Comparison of ENCODE assay signal across 19 cellular contexts in the genomic region with DNA sequence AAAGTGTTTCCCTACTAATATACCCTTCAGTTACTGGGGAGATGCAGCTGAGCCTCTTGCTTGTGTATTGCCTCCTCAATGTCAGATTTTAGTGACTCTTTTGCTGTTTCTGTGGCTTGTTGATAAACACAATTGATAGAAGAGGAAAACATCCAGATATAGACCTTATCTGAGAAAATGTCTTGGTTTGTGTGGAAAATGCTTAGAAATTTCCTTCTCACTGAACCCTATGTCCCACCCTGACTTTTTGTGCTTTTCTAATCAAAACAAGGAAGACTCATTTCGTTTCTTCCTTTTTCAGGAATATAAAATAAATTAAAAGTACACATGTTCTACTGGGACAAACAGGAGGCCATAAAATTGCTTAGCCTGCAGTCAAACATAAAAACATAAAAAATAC.
DNase-seq lines count a peak whose midpoint lies in the region; ATAC-seq and TF ChIP-seq lines count a peak whose summit lies in the region.
"Had no signal": no experiment of that assay in that cellular context is flagged by ENCODE, and none has a peak within 500 bp of the region (broad histone marks: within the 10 kb centered on the region; RNA-seq: fewer than 3 reads in every experiment).

No MANE protein-coding gene starts in this region.

- H3K4me3 ChIP-seq in breast epithelium (no peak overlapping the region), fibroblast of villous mesenchyme (ENCODE audit: low read depth, low read length) (no peak overlapping the region), mesendoderm (ENCODE audit: low read length) (no peak overlapping the region)
- H3K4me3 ChIP-seq: A549, BLaER1 had no signal

- ATAC-seq in GM21526 (IDR thresholded peaks at IDR 0.05; ENCODE audit: low FRiP score, unreplicated experiment) = no peak
- ATAC-seq: A549, HCT116 had no signal

- H2BK5ac ChIP-seq in mesendoderm (ENCODE audit: low read length) = no peak overlapping the region

- H3K18ac ChIP-seq in mesendoderm (ENCODE audit: low read length) = no peak overlapping the region

- intact Hi-C loops in MCF 10A (cut with micrococcal nuclease) = no loop called here
- intact Hi-C loops in breast epithelium (cut with DNase I; ENCODE audit: low total_unique reads) = no loop called here

- TF ChIP-seq POLR2A in breast epithelium (IDR thresholded peaks at IDR 0.05) (no peak), erythroblast (IDR thresholded peaks at IDR 0.05; ENCODE audit: low read length) (no peak)

- no peak overlapping the region for H3K9ac ChIP-seq in mesendoderm (ENCODE audit: low read length)
- H3K9ac ChIP-seq: BLaER1 had no signal

- H3K79me2 ChIP-seq in mesendoderm (ENCODE audit: control insufficient read depth, insufficient read depth, low read length) = no peaks in the 10 kb centered on the region

- peaks cover 30% of the 10 kb centered on the region for H3K4me1 Mint-ChIP-seq in MCF 10A (ENCODE audit: insufficient read depth, unreplicated experiment)

- peak overlapping the region; percentile 96 for H2BK15ac ChIP-seq in mesendoderm (replicated peaks; ENCODE audit: low read depth)

- H3K23ac ChIP-seq in mesendoderm (ENCODE audit: low read length) = no peak overlapping the region

- H3K36me3 Mint-ChIP-seq in MCF 10A (ENCODE audit: insufficient read depth, unreplicated experiment) = peaks cover 6% of the 10 kb centered on the region
- H3K36me3 Mint-ChIP-seq: CD14-positive monocyte; CD4-positive, alpha-beta memory T cell had no signal

- POLR2A ChIA-PET in MCF 10A (lab: Yijun Ruan, JAX) = no interaction called here

- no CpG with 5 or more reads among the region's 1 CpG for WGBS in mesendoderm (ENCODE audit: extremely low coverage, insufficient coverage, low lambda C conversion rate)

- no peaks in the 10 kb centered on the region for H3K27me3 Mint-ChIP-seq in MCF 10A (ENCODE audit: insufficient read depth, unreplicated experiment)

- H4K5ac ChIP-seq in mesendoderm (ENCODE audit: low read length) = no peak overlapping the region

- no peaks in the 10 kb centered on the region for H3K79me1 ChIP-seq in mesendoderm (ENCODE audit: low read length)

- H3K9me3 Mint-ChIP-seq in MCF 10A (ENCODE audit: unreplicated experiment) = no peaks in the 10 kb centered on the region
- H3K9me3 Mint-ChIP-seq: CD4-positive, alpha-beta memory T cell had no signal

- TF ChIP-seq CTCF in MCF 10A (IDR thresholded peaks at IDR 0.05; ENCODE audit: unreplicated experiment) (no peak), breast epithelium (IDR thresholded peaks at IDR 0.05) (no peak), fibroblast of villous mesenchyme (IDR thresholded peaks at IDR 0.05; ENCODE audit: insufficient read depth, low read depth, low read length) (no peak)

- no peak overlapping the region for H2AK5ac ChIP-seq in mesendoderm (ENCODE audit: low read length)

- no peak overlapping the region for H3K27ac ChIP-seq in breast epithelium
- no peak overlapping the region for H3K27ac ChIP-seq in mesendoderm (ENCODE audit: low read depth, low read length)
- H3K27ac ChIP-seq: 22Rv1, A549, BLaER1 had no signal

- peak overlapping the region; percentile 55 for H3K4ac ChIP-seq in mesendoderm (ENCODE audit: low read depth, low read length)

- no peaks in the 10 kb centered on the region for H3K4me1 ChIP-seq in breast epithelium
- peaks cover 12% of the 10 kb centered on the region for H3K4me1 ChIP-seq in mesendoderm (ENCODE audit: control insufficient read depth, low read depth, low read length)
- H3K4me1 ChIP-seq: A549, BLaER1 had no signal

- H2BK120ac ChIP-seq in mesendoderm (ENCODE audit: low read depth, low read length) = peak overlapping the region; percentile 61

- no peaks in the 10 kb centered on the region for H3K27me3 ChIP-seq in breast epithelium
- H3K27me3 ChIP-seq in mesendoderm (ENCODE audit: insufficient read depth, low read length, poor library complexity) = no peaks in the 10 kb centered on the region
- H3K27me3 ChIP-seq: BLaER1 had no signal

- no peak overlapping the region for H3K56ac ChIP-seq in mesendoderm (ENCODE audit: low read length)

- H3K36me3 ChIP-seq in breast epithelium (no peaks in the 10 kb centered on the region), mesendoderm (ENCODE audit: control insufficient read depth, insufficient read depth, low read length) (no peaks in the 10 kb centered on the region)
- H3K36me3 ChIP-seq: BLaER1 had no signal

- CTCF ChIA-PET in MCF 10A (lab: Yijun Ruan, JAX) = interaction anchor here (1.4 kb wide), 1 partner anchor 19 kb away, joined by 5 read pairs; no protein-coding TSS in a partner anchor

- peak overlapping the region; percentile 30 for H3K27ac Mint-ChIP-seq in MCF 10A (ENCODE audit: low read depth, unreplicated experiment)
- H3K27ac Mint-ChIP-seq: CD14-positive monocyte; CD4-positive, alpha-beta memory T cell; HFFc6 had no signal

- no peaks in the 10 kb centered on the region for H3K9me3 ChIP-seq in breast epithelium
- H3K9me3 ChIP-seq: A549, BLaER1 had no signal

- BruUV-seq in MCF 10A (replicated peaks; lab: Mats Ljungman, UMichigan) = no TSS peak

- DNase-seq in MCF 10A (ENCODE audit: unreplicated experiment) = no peak
- no peak for DNase-seq in breast epithelium (ENCODE audit: low spot score in 2 of 2)
- peak; percentile 33 for DNase-seq in fibroblast of villous mesenchyme (ENCODE audit: low read depth)
- no peak for DNase-seq in mesendoderm
- DNase-seq in NCI-H1436 (lab: John Stamatoyannopoulos, UW) = no peak
- no peak for DNase-seq in erythroblast (lab: John Stamatoyannopoulos, UW)
- DNase-seq: CD4-positive, alpha-beta memory T cell; DMS153; DMS79; GF-D8; GOT3; H7; HFFc6 had no signal

- H3K4me2 ChIP-seq in mesendoderm (ENCODE audit: low read length) = no peak overlapping the region
- H3K4me2 ChIP-seq: A549, BLaER1 had no signal

- no peak overlapping the region for H4K8ac ChIP-seq in mesendoderm (ENCODE audit: low read depth, low read length)

- no peak overlapping the region for H3K4me3 Mint-ChIP-seq in MCF 10A (ENCODE audit: unreplicated experiment)
- H3K4me3 Mint-ChIP-seq: CD14-positive monocyte; CD4-positive, alpha-beta memory T cell; HFFc6 had no signal
